ENCODE assay signal across 9 cellular contexts in the genomic region with DNA sequence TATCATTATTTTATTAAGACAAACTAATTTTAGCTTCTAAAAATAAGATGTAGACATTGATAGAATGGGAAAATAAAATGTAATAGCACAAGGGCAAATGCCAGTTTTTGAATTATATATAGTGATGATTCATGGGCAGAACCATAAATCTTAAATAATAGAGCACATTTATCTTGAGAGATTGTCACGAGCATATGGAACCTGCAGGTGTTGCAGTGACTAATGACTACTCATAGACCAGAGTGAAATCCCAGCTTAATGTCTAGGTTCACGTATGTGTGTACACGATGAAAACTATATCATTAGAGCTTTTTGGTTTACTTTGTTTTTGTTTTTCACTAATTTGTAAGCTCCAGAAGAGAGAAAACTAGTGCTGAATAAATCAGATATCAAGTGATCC.
DNase-seq lines count a peak whose midpoint lies in the region; ATAC-seq and TF ChIP-seq lines count a peak whose summit lies in the region.
"Had no signal": no experiment of that assay in that cellular context is flagged by ENCODE, and none has a peak within 500 bp of the region (broad histone marks: within the 10 kb centered on the region; RNA-seq: fewer than 3 reads in every experiment).

No MANE protein-coding gene starts in this region.

- no peak overlapping the region for H3K9ac ChIP-seq in HUES64 (ENCODE audit: low read depth, low read length)

- TF ChIP-seq CTCF in osteoblast (IDR thresholded peaks at IDR 0.05; ENCODE audit: extremely low read depth, low read depth, low read length), result no peak

- H3K27ac ChIP-seq in HUES64 (ENCODE audit: low read depth, low read length) (peak overlapping the region; percentile 81), osteoblast (ENCODE audit: low read depth, low read length) (no peak overlapping the region)

- DNase-seq in NCI-H2171 (lab: John Stamatoyannopoulos, UW) (peak; percentile 82), SHP77 treated with DMSO at 0.1 percent for 48 hours (lab: John Stamatoyannopoulos, UW) (peak; percentile 92), osteoblast (ENCODE audit: insufficient read length, low spot score, missing footprints) (no peak), COLO829 (ENCODE audit: low spot score) (no peak)
- no peak for DNase-seq in activated CD8-positive, alpha-beta memory T cell treated with anti-CD3 and anti-CD28 coated beads for 24 hours
- DNase-seq: CD8-positive, alpha-beta memory T cell had no signal

- H3K4me2 ChIP-seq in osteoblast (ENCODE audit: insufficient read depth, low read length), result no peak overlapping the region

- H3K4me1 ChIP-seq in HUES64 (ENCODE audit: insufficient read depth, low read length) (peaks cover 24% of the 10 kb centered on the region), osteoblast (ENCODE audit: insufficient read depth, low read length) (peaks cover 15% of the 10 kb centered on the region)

- H3K36me3 ChIP-seq in HUES64 (ENCODE audit: insufficient read depth, low read length) (no peaks in the 10 kb centered on the region), osteoblast (ENCODE audit: insufficient read depth, low read length) (no peaks in the 10 kb centered on the region)

- ATAC-seq in GM18520 (IDR thresholded peaks at IDR 0.05; ENCODE audit: unreplicated experiment) (no peak), GM19467 (IDR thresholded peaks at IDR 0.05; ENCODE audit: unreplicated experiment) (no peak)

- H3K27me3 ChIP-seq in HUES64 (ENCODE audit: insufficient read depth, low read length) (no peaks in the 10 kb centered on the region), osteoblast (ENCODE audit: insufficient read depth, low read length) (no peaks in the 10 kb centered on the region)

- WGBS in HUES64, result 91% methylated on average over 3 of the region's 3 CpGs

- H3K9me3 ChIP-seq in HUES64 (ENCODE audit: insufficient read depth, low read depth, low read length) (no peaks in the 10 kb centered on the region), osteoblast (ENCODE audit: low read depth, low read length) (no peaks in the 10 kb centered on the region)

- H2AFZ ChIP-seq in osteoblast (ENCODE audit: low read length), result peak overlapping the region; percentile 80

- H4K20me1 ChIP-seq in osteoblast (ENCODE audit: insufficient read depth, low read length), result no peaks in the 10 kb centered on the region

- no peaks in the 10 kb centered on the region for H3K79me2 ChIP-seq in osteoblast (ENCODE audit: insufficient read depth, low read length)

- no peak overlapping the region for H3K4me3 ChIP-seq in HUES64 (ENCODE audit: low read length)
- H3K4me3 ChIP-seq in osteoblast (ENCODE audit: insufficient read depth, low read length), result no peak overlapping the region

Comparison
In these comparisons a context has a peak if more than half of its experiments do, and no peak if none do; other contexts are left out.
1. DNase-seq: peak in NCI-H2171 (single experiment) and SHP77 treated with DMSO at 0.1 percent for 48 hours (single experiment); none in osteoblast (single experiment), activated CD8-positive, alpha-beta memory T cell treated with anti-CD3 and anti-CD28 coated beads for 24 hours (single experiment) and COLO829 (single experiment).